Comparison of ENCODE assay signal across 8 cellular contexts in the genomic region with DNA sequence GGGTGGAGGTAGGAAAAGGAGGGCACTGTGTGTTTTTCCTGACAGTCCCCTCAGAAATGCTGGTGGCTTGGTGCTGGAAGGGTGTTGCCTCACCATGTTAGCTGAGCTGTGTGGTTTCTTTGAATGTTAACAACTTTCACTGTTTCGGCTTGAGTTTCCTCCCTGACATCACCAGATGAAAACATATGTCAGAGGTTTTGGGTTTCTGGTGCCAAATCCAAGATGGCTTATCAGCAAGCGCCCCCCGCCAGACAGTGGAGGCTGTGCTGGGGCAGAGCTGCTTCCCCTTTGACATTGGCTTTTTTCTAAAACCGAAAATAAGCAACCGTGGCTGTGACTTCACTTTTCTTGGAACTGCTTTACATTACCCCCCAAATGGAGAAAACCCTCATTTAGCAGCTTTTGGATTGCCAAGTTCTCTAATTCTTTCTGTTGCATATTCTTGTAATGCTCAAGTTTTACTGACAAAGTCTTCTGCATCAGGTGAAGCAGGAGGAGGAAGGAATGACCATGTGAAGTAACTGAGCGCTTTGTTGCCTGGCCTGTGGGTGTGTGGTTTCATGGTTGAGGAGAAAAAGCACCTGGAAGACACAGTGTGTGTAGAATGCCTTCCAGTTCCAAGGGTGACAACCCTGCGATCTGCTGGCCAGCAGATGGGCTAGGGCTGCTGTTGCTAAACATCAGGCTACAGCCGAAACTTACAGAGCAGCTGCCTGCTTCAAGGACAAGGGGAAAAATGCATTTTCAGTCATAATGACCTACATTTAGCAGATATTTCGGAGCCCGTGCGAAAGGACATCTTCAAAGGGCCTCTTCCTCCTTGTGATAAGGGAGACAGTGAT. TPM values are rescaled to one million over a fixed set of nuclear protein-coding genes. Genes with fewer than 3 reads are reported as not detected.
DNase-seq lines count a peak whose midpoint lies in the region; ATAC-seq and TF ChIP-seq lines count a peak whose summit lies in the region.

No MANE protein-coding gene starts in this region.

- DNase-seq in GDM1 (lab: John Stamatoyannopoulos, UW): peak; percentile 63
- no peak for DNase-seq in GM23338 (ENCODE audit: low spot score)
- DNase-seq in NCI-H2171 treated with DMSO at 0.1 percent for 48 hours (lab: John Stamatoyannopoulos, UW): peak; percentile 38
- peak; percentile 46 for DNase-seq in activated T-helper 1 cell treated with Interleukin-2 at 50 U/mL for 16 hours (ENCODE audit: low read depth)
- peak; percentile 77 for DNase-seq in naive B cell
- no peak for DNase-seq in ascending aorta (ENCODE audit: low spot score in 2 of 2)
- DNase-seq in SW480 (ENCODE audit: low spot score): no peak
- DNase-seq in SHP77 treated with DMSO at 0.1 percent for 48 hours (lab: John Stamatoyannopoulos, UW): no peak

- no peaks in the 10 kb centered on the region for H3K9me3 ChIP-seq in ascending aorta

- peaks cover 38% of the 10 kb centered on the region for H3K36me3 Mint-ChIP-seq in GM23338 (ENCODE audit: low read depth)
- H3K36me3 Mint-ChIP-seq in naive B cell: peaks cover 0 to 5% of the 10 kb centered on the region in 2 donors

- 0 out of 2 replicates have a peak overlapping the region, but pooled peaks have one; percentile 58 for H3K27ac Mint-ChIP-seq in GM23338
- peak overlapping the region; percentile 75 to 98 (median 92) for H3K27ac Mint-ChIP-seq in naive B cell

- H3K4me2 ChIP-seq in GM23338: no peak overlapping the region

- no peaks in the 10 kb centered on the region for H3K27me3 ChIP-seq in GM23338 (ENCODE audit: insufficient read depth)
- H3K27me3 ChIP-seq in ascending aorta: no peaks in the 10 kb centered on the region

- no peaks in the 10 kb centered on the region for H3K9me2 ChIP-seq in GM23338 (ENCODE audit: insufficient read depth)

- ATAC-seq in GM23338 (no peak), naive B cell (ENCODE audit: low read depth in 2 of 2) (peak; percentile 84 to 85)

- H3K4me1 Mint-ChIP-seq in GM23338 (peaks cover 38% of the 10 kb centered on the region), naive B cell (peaks cover 35 to 57% (median 38%) of the 10 kb centered on the region in 3 donors)

- H3K4me1 ChIP-seq in GM23338 (ENCODE audit: insufficient read depth): peaks cover 37% of the 10 kb centered on the region
- peaks cover 3 to 11% of the 10 kb centered on the region in 2 donors for H3K4me1 ChIP-seq in ascending aorta

- peaks cover 19% of the 10 kb centered on the region; the same call in 1 of the 2 replicates for H3F3A ChIP-seq in GM23338 (replicated peaks; ENCODE audit: low read depth)

- intact Hi-C loops in ascending aorta (cut with DNase I): loop anchor here (5.0 kb wide), 1 partner anchor 393 kb away; no protein-coding TSS in a partner anchor

- H2AFZ ChIP-seq in GM23338: no peak overlapping the region

- peak overlapping the region; percentile 76 for H3K27ac ChIP-seq in GM23338 (ENCODE audit: low read depth)
- no peak overlapping the region for H3K27ac ChIP-seq in ascending aorta

- H3K4me3 Mint-ChIP-seq in GM23338 (no peak overlapping the region; the same call in 2 of the 3 replicates), naive B cell (peak overlapping the region; percentile 30 to 90 (median 72))

- H3K27me3 Mint-ChIP-seq in GM23338 (ENCODE audit: insufficient read depth, low read depth, poor library complexity): no peaks in the 10 kb centered on the region
- H3K27me3 Mint-ChIP-seq in naive B cell: peaks cover 0 to 27% (median 13%) of the 10 kb centered on the region in 3 donors

- H3K9me3 Mint-ChIP-seq in GM23338: no peaks in the 10 kb centered on the region
- H3K9me3 Mint-ChIP-seq in naive B cell: no peaks in the 10 kb centered on the region

- H3K79me2 ChIP-seq in GM23338 (replicated peaks; ENCODE audit: insufficient read depth): peaks cover 41% of the 10 kb centered on the region

- peaks cover 19% of the 10 kb centered on the region for H3K36me3 ChIP-seq in GM23338 (ENCODE audit: insufficient read depth)
- no peaks in the 10 kb centered on the region for H3K36me3 ChIP-seq in ascending aorta

- H3K4me3 ChIP-seq in GM23338 (no peak overlapping the region), ascending aorta (no peak overlapping the region)

- 0 out of 2 replicates have a peak, but pooled peaks cover 5% of the 10 kb centered on the region for H4K20me1 ChIP-seq in GM23338 (replicated peaks; ENCODE audit: insufficient read depth)

- TF ChIP-seq CTCF in GM23338 (conservative IDR thresholded peaks at IDR 0.05; ENCODE audit: low read depth in 2 of 2) (peak in 1 of 2 experiments; percentile 40; a peak in 2 of 4 replicates), ascending aorta (IDR thresholded peaks at IDR 0.05) (no peak)

TF ChIP-seq in GM23338, 12 proteins besides CTCF, POLR2A, EP300 and RAD21 (continues in another document):
- no peak for TF ChIP-seq JUNB (IDR thresholded peaks at IDR 0.05; ENCODE audit: unreplicated experiment)
- no peak for TF ChIP-seq EZH2 (IDR thresholded peaks at IDR 0.05; ENCODE audit: low read depth, unreplicated experiment)
- TF ChIP-seq, protein P1, sequence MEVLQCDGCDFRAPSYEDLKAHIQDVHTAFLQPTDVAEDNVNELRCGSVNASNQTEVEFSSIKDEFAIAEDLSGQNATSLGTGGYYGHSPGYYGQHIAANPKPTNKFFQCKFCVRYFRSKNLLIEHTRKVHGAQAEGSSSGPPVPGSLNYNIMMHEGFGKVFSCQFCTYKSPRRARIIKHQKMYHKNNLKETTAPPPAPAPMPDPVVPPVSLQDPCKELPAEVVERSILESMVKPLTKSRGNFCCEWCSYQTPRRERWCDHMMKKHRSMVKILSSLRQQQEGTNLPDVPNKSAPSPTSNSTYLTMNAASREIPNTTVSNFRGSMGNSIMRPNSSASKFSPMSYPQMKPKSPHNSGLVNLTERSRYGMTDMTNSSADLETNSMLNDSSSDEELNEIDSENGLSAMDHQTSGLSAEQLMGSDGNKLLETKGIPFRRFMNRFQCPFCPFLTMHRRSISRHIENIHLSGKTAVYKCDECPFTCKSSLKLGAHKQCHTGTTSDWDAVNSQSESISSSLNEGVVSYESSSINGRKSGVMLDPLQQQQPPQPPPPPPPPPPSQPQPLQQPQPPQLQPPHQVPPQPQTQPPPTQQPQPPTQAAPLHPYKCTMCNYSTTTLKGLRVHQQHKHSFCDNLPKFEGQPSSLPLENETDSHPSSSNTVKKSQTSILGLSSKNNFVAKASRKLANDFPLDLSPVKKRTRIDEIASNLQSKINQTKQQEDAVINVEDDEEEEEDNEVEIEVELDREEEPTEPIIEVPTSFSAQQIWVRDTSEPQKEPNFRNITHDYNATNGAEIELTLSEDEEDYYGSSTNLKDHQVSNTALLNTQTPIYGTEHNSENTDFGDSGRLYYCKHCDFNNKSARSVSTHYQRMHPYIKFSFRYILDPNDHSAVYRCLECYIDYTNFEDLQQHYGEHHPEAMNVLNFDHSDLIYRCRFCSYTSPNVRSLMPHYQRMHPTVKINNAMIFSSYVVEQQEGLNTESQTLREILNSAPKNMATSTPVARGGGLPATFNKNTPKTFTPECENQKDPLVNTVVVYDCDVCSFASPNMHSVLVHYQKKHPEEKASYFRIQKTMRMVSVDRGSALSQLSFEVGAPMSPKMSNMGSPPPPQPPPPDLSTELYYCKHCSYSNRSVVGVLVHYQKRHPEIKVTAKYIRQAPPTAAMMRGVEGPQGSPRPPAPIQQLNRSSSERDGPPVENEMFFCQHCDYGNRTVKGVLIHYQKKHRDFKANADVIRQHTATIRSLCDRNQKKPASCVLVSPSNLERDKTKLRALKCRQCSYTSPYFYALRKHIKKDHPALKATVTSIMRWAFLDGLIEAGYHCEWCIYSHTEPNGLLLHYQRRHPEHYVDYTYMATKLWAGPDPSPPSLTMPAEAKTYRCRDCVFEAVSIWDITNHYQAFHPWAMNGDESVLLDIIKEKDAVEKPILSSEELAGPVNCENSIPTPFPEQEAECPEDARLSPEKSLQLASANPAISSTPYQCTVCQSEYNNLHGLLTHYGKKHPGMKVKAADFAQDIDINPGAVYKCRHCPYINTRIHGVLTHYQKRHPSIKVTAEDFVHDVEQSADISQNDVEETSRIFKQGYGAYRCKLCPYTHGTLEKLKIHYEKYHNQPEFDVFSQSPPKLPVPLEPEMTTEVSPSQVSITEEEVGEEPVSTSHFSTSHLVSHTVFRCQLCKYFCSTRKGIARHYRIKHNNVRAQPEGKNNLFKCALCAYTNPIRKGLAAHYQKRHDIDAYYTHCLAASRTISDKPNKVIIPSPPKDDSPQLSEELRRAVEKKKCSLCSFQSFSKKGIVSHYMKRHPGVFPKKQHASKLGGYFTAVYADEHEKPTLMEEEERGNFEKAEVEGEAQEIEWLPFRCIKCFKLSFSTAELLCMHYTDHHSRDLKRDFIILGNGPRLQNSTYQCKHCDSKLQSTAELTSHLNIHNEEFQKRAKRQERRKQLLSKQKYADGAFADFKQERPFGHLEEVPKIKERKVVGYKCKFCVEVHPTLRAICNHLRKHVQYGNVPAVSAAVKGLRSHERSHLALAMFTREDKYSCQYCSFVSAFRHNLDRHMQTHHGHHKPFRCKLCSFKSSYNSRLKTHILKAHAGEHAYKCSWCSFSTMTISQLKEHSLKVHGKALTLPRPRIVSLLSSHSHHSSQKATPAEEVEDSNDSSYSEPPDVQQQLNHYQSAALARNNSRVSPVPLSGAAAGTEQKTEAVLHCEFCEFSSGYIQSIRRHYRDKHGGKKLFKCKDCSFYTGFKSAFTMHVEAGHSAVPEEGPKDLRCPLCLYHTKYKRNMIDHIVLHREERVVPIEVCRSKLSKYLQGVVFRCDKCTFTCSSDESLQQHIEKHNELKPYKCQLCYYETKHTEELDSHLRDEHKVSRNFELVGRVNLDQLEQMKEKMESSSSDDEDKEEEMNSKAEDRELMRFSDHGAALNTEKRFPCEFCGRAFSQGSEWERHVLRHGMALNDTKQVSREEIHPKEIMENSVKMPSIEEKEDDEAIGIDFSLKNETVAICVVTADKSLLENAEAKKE (CRISPR knock-in tag; IDR thresholded peaks at IDR 0.05): no peak
- TF ChIP-seq, protein P2, sequence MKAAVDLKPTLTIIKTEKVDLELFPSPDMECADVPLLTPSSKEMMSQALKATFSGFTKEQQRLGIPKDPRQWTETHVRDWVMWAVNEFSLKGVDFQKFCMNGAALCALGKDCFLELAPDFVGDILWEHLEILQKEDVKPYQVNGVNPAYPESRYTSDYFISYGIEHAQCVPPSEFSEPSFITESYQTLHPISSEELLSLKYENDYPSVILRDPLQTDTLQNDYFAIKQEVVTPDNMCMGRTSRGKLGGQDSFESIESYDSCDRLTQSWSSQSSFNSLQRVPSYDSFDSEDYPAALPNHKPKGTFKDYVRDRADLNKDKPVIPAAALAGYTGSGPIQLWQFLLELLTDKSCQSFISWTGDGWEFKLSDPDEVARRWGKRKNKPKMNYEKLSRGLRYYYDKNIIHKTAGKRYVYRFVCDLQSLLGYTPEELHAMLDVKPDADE (IDR thresholded peaks at IDR 0.05): no peak
- no peak for TF ChIP-seq POLR2AphosphoS5 (IDR thresholded peaks at IDR 0.05; ENCODE audit: low read depth)

RNA-seq across cellular contexts. Expression of a gene that starts 9.7 kb away (rescaled TPM):
- 98.2 and 120 TPM in 2 replicates for total RNA-seq in GM23338 (2014; rRNA removed; shearing (Covaris generic))
- 103 and 108 TPM in 2 replicates for polyA plus RNA-seq in GM23338 (2016; fragmentation: Nextera tagmentation; extraction: Ambion mirVana)
- 10 to 100 TPM; 18.1 to 38.3 (median 30.0) TPM for polyA plus RNA-seq in naive B cell (ENCODE audit: low read depth in 6 of 6)
- total RNA-seq in ascending aorta: not detected

Comparison
In these comparisons a context has a peak if more than half of its experiments do, and no peak if none do; other contexts are left out.
1. DNase-seq: peak in GDM1 (single experiment), NCI-H2171 treated with DMSO at 0.1 percent for 48 hours (single experiment), activated T-helper 1 cell treated with Interleukin-2 at 50 U/mL for 16 hours (single experiment) and naive B cell (single experiment); none in GM23338 (single experiment), ascending aorta (0 of 2), SW480 (single experiment) and SHP77 treated with DMSO at 0.1 percent for 48 hours (single experiment).
2. RNA of a gene that starts 9.7 kb away (total RNA-seq): 98.2 to 120 TPM in GM23338; not detected in ascending aorta (single experiment); every median in the first group is over 10 times any median in the second.